29 cellular contexts compared by ENCODE assay signal in the genomic region with DNA sequence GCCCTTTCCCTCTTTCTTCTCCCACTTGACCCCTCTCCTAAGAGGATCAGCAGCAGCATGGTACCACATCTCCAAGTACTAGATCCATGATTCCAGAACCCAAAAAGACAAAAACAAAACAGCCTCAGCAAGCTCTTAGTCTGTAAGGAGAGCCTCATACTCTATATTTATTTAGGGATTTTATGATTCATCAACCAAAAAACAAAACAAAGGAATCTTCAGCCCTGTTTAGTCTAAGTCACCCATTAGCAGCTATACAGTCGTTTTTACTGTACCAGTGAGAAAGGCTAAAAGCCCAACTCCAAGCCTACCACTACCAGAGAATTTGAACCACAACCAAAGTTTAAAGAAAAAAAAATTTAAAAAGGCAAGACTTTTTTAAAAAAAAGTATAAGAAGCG.
"Had no signal": no experiment of that assay in that cellular context is flagged by ENCODE, and none has a peak within 500 bp of the region (broad histone marks: within the 10 kb centered on the region; RNA-seq: fewer than 3 reads in every experiment).

No MANE protein-coding gene starts in this region.

- DNase-seq: islet precursor cell; left ventricle myocardium inferior; midbrain; mucosa of descending colon; naive thymus-derived CD8-positive, alpha-beta T cell; nucleus accumbens; pancreas; posterior cingulate gyrus; retina; right cardiac atrium; stimulated activated CD4-positive, alpha-beta T cell treated with anti-CD3 and anti-CD28 coated beads, Interleukin-12 subunit alpha, Interleukin-12 subunit beta, amount 100 ng/mL, for 4 hours; stimulated activated CD4-positive, alpha-beta T cell treated with anti-CD3 and anti-CD28 coated beads, Interleukin-15, amount 100 ng/mL, for 24 hours; stimulated activated CD4-positive, alpha-beta T cell treated with anti-CD3 and anti-CD28 coated beads, Interleukin-2, amount 100 ng/mL, for 24 hours; stimulated activated CD4-positive, alpha-beta T cell treated with anti-CD3 and anti-CD28 coated beads, Interleukin-4, amount 100 ng/mL, for 1 hour; stimulated activated naive B cell treated with anti-CD40 and anti-IgM and Interleukin-4, amounts not matched to agents 10 μg/mL and 1 μg/mL and 100 μg/mL, for 72 hours; stimulated activated naive CD8-positive, alpha-beta T cell treated with anti-CD3 and anti-CD28 coated beads, Interleukin-15, Interleukin-2, amounts not matched to agents 100 U/mL and 50 U/mL, for 24 hours; stomach; testis; thyroid gland; transverse colon; upper lobe of right lung had no signal

- H3K4me3 Mint-ChIP-seq: memory B cell; naive thymus-derived CD8-positive, alpha-beta T cell; nephron; neural crest cell; stimulated activated naive B cell treated with anti-CD40 and anti-IgM and Interleukin-4, amounts not matched to agents 10 μg/mL and 1 μg/mL and 100 μg/mL, for 72 hours had no signal

- H3K27me3 ChIP-seq: hepatocyte, pancreas, stomach, testis, thyroid gland, transverse colon, upper lobe of right lung had no signal

- H3K27ac Mint-ChIP-seq: memory B cell; naive thymus-derived CD8-positive, alpha-beta T cell; nephron; stimulated activated naive B cell treated with anti-CD40 and anti-IgM and Interleukin-4, amounts not matched to agents 10 μg/mL and 1 μg/mL and 100 μg/mL, for 72 hours had no signal

- H3K36me3 ChIP-seq: left ventricle myocardium inferior, pancreas, prostate gland, stomach, thyroid gland, transverse colon, upper lobe of right lung had no signal

- H3K4me1 Mint-ChIP-seq: memory B cell; naive thymus-derived CD8-positive, alpha-beta T cell; nephron; neural crest cell; stimulated activated naive B cell treated with anti-CD40 and anti-IgM and Interleukin-4, amounts not matched to agents 10 μg/mL and 1 μg/mL and 100 μg/mL, for 72 hours had no signal

- H2AFZ ChIP-seq: hepatocyte had no signal

- H3K9me3 ChIP-seq: pancreas, prostate gland, testis, thyroid gland, transverse colon, upper lobe of right lung had no signal

- H3K27me3 Mint-ChIP-seq: memory B cell; naive thymus-derived CD8-positive, alpha-beta T cell; stimulated activated naive B cell treated with anti-CD40 and anti-IgM and Interleukin-4, amounts not matched to agents 10 μg/mL and 1 μg/mL and 100 μg/mL, for 72 hours had no signal

- H3K27ac ChIP-seq: hepatocyte, left ventricle myocardium inferior, pancreas, prostate gland, skin epidermis, stomach, testis, thyroid gland, transverse colon, upper lobe of right lung had no signal

- H3K4me2 ChIP-seq: hepatocyte had no signal

- H3K4me3 ChIP-seq: hepatocyte, left ventricle myocardium inferior, lung, mucosa of descending colon, pancreas, prostate gland, skin epidermis, stomach, testis, thyroid gland, transverse colon, upper lobe of right lung had no signal

- H3K79me2 ChIP-seq: hepatocyte had no signal

- H3K4me1 ChIP-seq: left ventricle myocardium inferior, pancreas, prostate gland, stomach, testis, thyroid gland, transverse colon, upper lobe of right lung had no signal

- H3K36me3 Mint-ChIP-seq: memory B cell; stimulated activated naive B cell treated with anti-CD40 and anti-IgM and Interleukin-4, amounts not matched to agents 10 μg/mL and 1 μg/mL and 100 μg/mL, for 72 hours had no signal

- ATAC-seq: mucosa of descending colon; naive thymus-derived CD8-positive, alpha-beta T cell; pancreas; right cardiac atrium; sciatic nerve; stimulated activated naive B cell treated with anti-CD40 and anti-IgM and Interleukin-4, amounts not matched to agents 10 μg/mL and 1 μg/mL and 100 μg/mL, for 72 hours; stimulated activated naive CD8-positive, alpha-beta T cell treated with anti-CD3 and anti-CD28 coated beads, Interleukin-15, Interleukin-2, amounts not matched to agents 100 U/mL and 50 U/mL, for 24 hours; upper lobe of right lung had no signal
